In genomic region chr1:73813726-73814125, GRCh38 we compare ENCODE assay signal across 2 cellular contexts.
TF ChIP-seq lines count a peak whose summit lies in the region.

No MANE protein-coding gene starts in this region.

TF ChIP-seq in SK-N-SH, 30 proteins besides CTCF, POLR2A, EP300 and RAD21 (continued from another document):
- TF ChIP-seq, protein P1, sequence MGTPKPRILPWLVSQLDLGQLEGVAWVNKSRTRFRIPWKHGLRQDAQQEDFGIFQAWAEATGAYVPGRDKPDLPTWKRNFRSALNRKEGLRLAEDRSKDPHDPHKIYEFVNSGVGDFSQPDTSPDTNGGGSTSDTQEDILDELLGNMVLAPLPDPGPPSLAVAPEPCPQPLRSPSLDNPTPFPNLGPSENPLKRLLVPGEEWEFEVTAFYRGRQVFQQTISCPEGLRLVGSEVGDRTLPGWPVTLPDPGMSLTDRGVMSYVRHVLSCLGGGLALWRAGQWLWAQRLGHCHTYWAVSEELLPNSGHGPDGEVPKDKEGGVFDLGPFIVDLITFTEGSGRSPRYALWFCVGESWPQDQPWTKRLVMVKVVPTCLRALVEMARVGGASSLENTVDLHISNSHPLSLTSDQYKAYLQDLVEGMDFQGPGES (IDR thresholded peaks at IDR 0.05; ENCODE audit: low read depth, low read length) = no peak
- no peak for TF ChIP-seq TAF1 (IDR thresholded peaks at IDR 0.05; ENCODE audit: borderline replicate concordance, low read depth, low read length)
- TF ChIP-seq TCF12 (IDR thresholded peaks at IDR 0.05) = no peak
- no peak for TF ChIP-seq TEAD4 (IDR thresholded peaks at IDR 0.05; ENCODE audit: borderline replicate concordance, insufficient read depth)

TF ChIP-seq in SK-N-SH treated with all-trans-retinoic acid at 6 μM for 48 hours, 23 proteins besides CTCF, POLR2A, EP300 and RAD21 (continued from another document):
- TF ChIP-seq CSRNP3 (CRISPR knock-in tag; IDR thresholded peaks at IDR 0.05) (no peak), CSDC2 (CRISPR knock-in tag; IDR thresholded peaks at IDR 0.05) (no peak), PPARA (CRISPR knock-in tag; IDR thresholded peaks at IDR 0.05; ENCODE audit: borderline replicate concordance) (no peak), ARNTL (CRISPR knock-in tag; IDR thresholded peaks at IDR 0.05; ENCODE audit: borderline replicate concordance, low read depth) (no peak)
- TF ChIP-seq, protein P2, sequence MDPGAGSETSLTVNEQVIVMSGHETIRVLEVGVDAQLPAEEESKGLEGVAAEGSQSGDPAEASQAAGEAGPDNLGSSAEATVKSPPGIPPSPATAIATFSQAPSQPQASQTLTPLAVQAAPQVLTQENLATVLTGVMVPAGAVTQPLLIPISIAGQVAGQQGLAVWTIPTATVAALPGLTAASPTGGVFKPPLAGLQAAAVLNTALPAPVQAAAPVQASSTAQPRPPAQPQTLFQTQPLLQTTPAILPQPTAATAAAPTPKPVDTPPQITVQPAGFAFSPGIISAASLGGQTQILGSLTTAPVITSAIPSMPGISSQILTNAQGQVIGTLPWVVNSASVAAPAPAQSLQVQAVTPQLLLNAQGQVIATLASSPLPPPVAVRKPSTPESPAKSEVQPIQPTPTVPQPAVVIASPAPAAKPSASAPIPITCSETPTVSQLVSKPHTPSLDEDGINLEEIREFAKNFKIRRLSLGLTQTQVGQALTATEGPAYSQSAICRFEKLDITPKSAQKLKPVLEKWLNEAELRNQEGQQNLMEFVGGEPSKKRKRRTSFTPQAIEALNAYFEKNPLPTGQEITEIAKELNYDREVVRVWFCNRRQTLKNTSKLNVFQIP (CRISPR knock-in tag; IDR thresholded peaks at IDR 0.05; ENCODE audit: borderline replicate concordance, low read depth) = no peak
